8 cellular contexts compared by ENCODE assay signal in genomic region chr10:101353692-101354583, GRCh38. TPM values are rescaled to one million over a fixed set of nuclear protein-coding genes. Genes with fewer than 3 reads are reported as not detected.
DNase-seq lines count a peak whose midpoint lies in the region; ATAC-seq and TF ChIP-seq lines count a peak whose summit lies in the region.

BTRC (plus strand) TSS chr10:101354165; CDS start chr10:101354181, 16 bp downstream.

- DNase-seq in COLO668 (lab: John Stamatoyannopoulos, UW; ENCODE audit: unreplicated experiment) = peak; percentile 90
- DNase-seq in GM20000 (ENCODE audit: low spot score) = peak; percentile 95
- DNase-seq in HT-29 (ENCODE audit: low spot score) = peak; percentile 98
- peak; percentile 99 for DNase-seq in NOMO-1 (lab: John Stamatoyannopoulos, UW; ENCODE audit: unreplicated experiment in 2 of 2)
- peak; percentile 95 for DNase-seq in effector CD8-positive, alpha-beta T cell (lab: John Stamatoyannopoulos, UW)
- peak; percentile 97 for DNase-seq in lung (ENCODE audit: low spot score)
- peak; percentile 79 to 93 (median 91) for DNase-seq in stimulated activated CD4-positive, alpha-beta T cell treated with anti-CD3 and anti-CD28 coated beads, TNF-alpha, amount 100 ng/mL, for 4 hours (ENCODE audit: low read depth in 3 of 3)

- TF ChIP-seq CTCF in GM20000 (IDR thresholded peaks at IDR 0.05; ENCODE audit: extremely low read depth, missing control alignments) (no peak), lung (IDR thresholded peaks at IDR 0.05; ENCODE audit: control extremely low read depth, extremely low read depth) (no peak)

- peak within 1 kb of the TSS; percentile 58 to 96 for H3K27ac ChIP-seq in lung (ENCODE audit: low read depth in 1 of 2, low read length in 1 of 2)

- ATAC-seq in lung (ENCODE audit: insufficient read depth, low FRiP score) = peak; percentile 98

- H3K9me3 ChIP-seq in lung (ENCODE audit: control insufficient read depth in 2 of 2, insufficient read depth in 1 of 2, low read length in 1 of 2) = no peaks in the 10 kb centered on the region

- POLR2A ChIA-PET in activated CD8-positive, alpha-beta memory T cell treated with anti-CD3 and anti-CD28 coated beads for 36 hours (lab: Charles Lee) = no interaction called here

- H3K27me3 ChIP-seq in lung (ENCODE audit: control insufficient read depth, insufficient read depth) = no peaks in the 10 kb centered on the region

- CTCF ChIA-PET in activated CD8-positive, alpha-beta memory T cell treated with anti-CD3 and anti-CD28 coated beads for 36 hours (lab: Charles Lee) = interaction anchor here (3.3 kb wide), 1 partner anchor 13 kb away, joined by 10 read pairs; no protein-coding TSS in a partner anchor

- H3K4me1 ChIP-seq in lung (ENCODE audit: control insufficient read depth in 2 of 2, insufficient read depth in 2 of 2, low read length in 2 of 2) = peaks cover 3 to 4% of the 10 kb centered on the region in 2 donors

- 0 to 1% methylated on average over 54 to 70 of the region's 70 CpGs for WGBS in lung, 2 donors

- H3K36me3 ChIP-seq in lung (ENCODE audit: control insufficient read depth in 2 of 2, insufficient read depth in 2 of 2, low read length in 2 of 2) = no peaks in the 10 kb centered on the region

- H3K4me3 ChIP-seq in lung = peak within 1 kb of the TSS; percentile 71

RNA-seq across cellular contexts. Expression of gene BTRC, which starts in this region (rescaled TPM):
- 3.0 TPM in 2 replicates for total RNA-seq in HT-29 (2014; rRNA removed; shearing (Covaris generic))
- 10 to 100 TPM; 17.3 to 20.6 TPM for total RNA-seq in activated CD8-positive, alpha-beta memory T cell treated with anti-CD3 and anti-CD28 coated beads for 36 hours
- 10 to 100 TPM; 14.0 to 16.4 TPM for total RNA-seq in lung
- 1 to 10 TPM; 3.1 to 4.7 TPM for polyA plus RNA-seq in lung

Comparison
In these comparisons a context has a peak if more than half of its experiments do, and no peak if none do; other contexts are left out.
1. Peak in every context shown above with its lines: DNase-seq, ATAC-seq, H3K4me3 ChIP-seq and H3K27ac ChIP-seq.